24 cellular contexts compared by ENCODE assay signal in the genomic region with DNA sequence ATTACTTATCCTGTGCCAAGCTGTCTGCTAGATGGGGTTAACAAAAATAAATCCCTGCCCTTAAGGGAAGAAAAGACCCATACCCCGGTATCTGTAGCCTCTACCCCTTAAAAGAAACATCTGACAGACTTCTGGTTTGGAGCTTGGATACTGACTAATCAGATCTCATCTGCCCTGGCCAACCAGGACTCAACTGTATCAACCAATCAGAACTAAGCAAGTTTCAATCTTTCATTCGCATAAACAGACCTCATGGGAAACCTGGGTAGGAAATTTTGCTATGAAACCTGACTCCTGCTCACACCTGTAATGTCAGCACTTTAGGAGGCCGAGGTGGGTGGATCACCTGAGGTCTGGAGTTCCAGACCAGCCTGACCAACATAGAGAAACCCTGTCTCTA. TPM values are rescaled to one million over a fixed set of nuclear protein-coding genes. Genes with fewer than 3 reads are reported as not detected.
A peak's percentile ranks its signal among the peaks of the same experiment; 100 is the strongest.
DNase-seq lines count a peak whose midpoint lies in the region; TF ChIP-seq lines count a peak whose summit lies in the region.
"Had no signal": no experiment of that assay in that cellular context is flagged by ENCODE, and none has a peak within 500 bp of the region (broad histone marks: within the 10 kb centered on the region; RNA-seq: fewer than 3 reads in every experiment).

No MANE protein-coding gene starts in this region.

- no peak overlapping the region for H3K27ac Mint-ChIP-seq in endodermal cell
- H3K27ac Mint-ChIP-seq: CD4-positive, alpha-beta memory T cell; H9 had no signal

- TF ChIP-seq CTCF in left ventricle myocardium inferior (IDR thresholded peaks at IDR 0.05; ENCODE audit: borderline replicate concordance) (no peak), endodermal cell (conservative IDR thresholded peaks at IDR 0.05) (no peak)

- intact Hi-C loops in cardiac septum (cut with DNase I) = no loop called here
- intact Hi-C loops in left ventricle myocardium inferior (cut with micrococcal nuclease) = no loop called here

- peaks cover 6% of the 10 kb centered on the region for H3K4me1 ChIP-seq in left ventricle myocardium inferior
- no peaks in the 10 kb centered on the region for H3K4me1 ChIP-seq in endodermal cell (ENCODE audit: control insufficient read depth, insufficient read depth, low read length)
- H3K4me1 ChIP-seq: Caco-2, SJCRH30 had no signal

- peak; percentile 19 for DNase-seq in NCI-H1436 treated with DMSO at 0.1 percent for 48 hours (lab: John Stamatoyannopoulos, UW)
- no peak for DNase-seq in NCI-H1436 (lab: John Stamatoyannopoulos, UW)
- DNase-seq in cardiac septum (ENCODE audit: low spot score) = peak; percentile 35
- no peak for DNase-seq in left ventricle myocardium inferior
- DNase-seq in endodermal cell = peak; percentile 34
- no peak for DNase-seq in SHP77 treated with DMSO at 0.1 percent for 48 hours (lab: John Stamatoyannopoulos, UW)
- DNase-seq in activated CD4-positive, alpha-beta T cell treated with anti-CD3 and anti-CD28 coated beads, Interleukin-2, amount 50 U/mL, for 48 hours = no peak
- DNase-seq: 8988T; Caco-2; CD4-positive, alpha-beta memory T cell; DMS 273 treated with DMSO at 0.1 percent for 48 hours; GM23248; H9; KG1; NCI-H1105; NCI-H1694; NCI-H446; NCI-H774; NK-92 treated with Interleukin-12 subunit alpha and Interleukin-12 subunit beta, amount 100 ng/mL, for 24 hours; SJCRH30 had no signal

- WGBS in endodermal cell (ENCODE audit: insufficient coverage in 1 of 2, insufficient read length in 1 of 2), 2 experiments = 92% methylated on average over 2 to 3 of the region's 3 CpGs

- H3K9me3 ChIP-seq in left ventricle myocardium inferior (replicated peaks) (no peaks in the 10 kb centered on the region), endodermal cell (ENCODE audit: control insufficient read depth, low read length) (no peaks in the 10 kb centered on the region)
- H3K9me3 ChIP-seq: BLaER1 treated with 17β-estradiol and CSF1 and Interleukin-3, amounts not matched to agents 10 nM and 100 nM; Caco-2; SJCRH30 had no signal

- no peaks in the 10 kb centered on the region for H3K27me3 Mint-ChIP-seq in endodermal cell (ENCODE audit: insufficient read depth)

- no peaks in the 10 kb centered on the region for H3K36me3 ChIP-seq in left ventricle myocardium inferior
- H3K36me3 ChIP-seq in endodermal cell (ENCODE audit: control insufficient read depth, insufficient read depth, low read length) = no peaks in the 10 kb centered on the region
- H3K36me3 ChIP-seq: BLaER1 treated with 17β-estradiol and CSF1 and Interleukin-3, amounts not matched to agents 10 nM and 100 nM; SJCRH30 had no signal

- peaks cover 6% of the 10 kb centered on the region for H3K4me1 Mint-ChIP-seq in endodermal cell
- H3K4me1 Mint-ChIP-seq: CD4-positive, alpha-beta memory T cell had no signal

- H3K27ac ChIP-seq in left ventricle myocardium inferior (replicated peaks) = no peak overlapping the region
- no peak overlapping the region for H3K27ac ChIP-seq in endodermal cell (ENCODE audit: low read depth, low read length)
- H3K27ac ChIP-seq: BLaER1 treated with 17β-estradiol and CSF1 and Interleukin-3, amounts not matched to agents 10 nM and 100 nM; GM23248; HL-60; SJCRH30 had no signal

- no peaks in the 10 kb centered on the region for H3K9me3 Mint-ChIP-seq in endodermal cell
- H3K9me3 Mint-ChIP-seq: CD4-positive, alpha-beta memory T cell; H9 had no signal

- H3K36me3 Mint-ChIP-seq in endodermal cell (ENCODE audit: low read depth) = no peaks in the 10 kb centered on the region
- H3K36me3 Mint-ChIP-seq: CD4-positive, alpha-beta memory T cell had no signal

- no peak overlapping the region for H3K4me3 ChIP-seq in left ventricle myocardium inferior
- no peak overlapping the region for H3K4me3 ChIP-seq in endodermal cell (ENCODE audit: low read length)
- H3K4me3 ChIP-seq: BLaER1 treated with 17β-estradiol and CSF1 and Interleukin-3, amounts not matched to agents 10 nM and 100 nM; GM23248; SJCRH30 had no signal

- no peak overlapping the region for H3K4me3 Mint-ChIP-seq in endodermal cell
- H3K4me3 Mint-ChIP-seq: CD4-positive, alpha-beta memory T cell; H9 had no signal

- H3K27me3 ChIP-seq in left ventricle myocardium inferior (ENCODE audit: low read depth) (peaks cover 9% of the 10 kb centered on the region), endodermal cell (ENCODE audit: control insufficient read depth, insufficient read depth, low read length, poor library complexity, severe bottlenecking) (no peaks in the 10 kb centered on the region)
- H3K27me3 ChIP-seq: BLaER1 treated with 17β-estradiol and CSF1 and Interleukin-3, amounts not matched to agents 10 nM and 100 nM had no signal

- no peak overlapping the region for H3K9ac ChIP-seq in endodermal cell (ENCODE audit: extremely low read depth, low read length, poor library complexity, severe bottlenecking)
- H3K9ac ChIP-seq: BLaER1 treated with 17β-estradiol and CSF1 and Interleukin-3, amounts not matched to agents 10 nM and 100 nM; GM23248 had no signal

RNA-seq across cellular contexts. Expression of gene PRMT8, which starts 26.4 kb away (rescaled TPM):
- total RNA-seq in cardiac septum (not detected), left ventricle myocardium inferior (0.14 TPM), endodermal cell (under 1 TPM; 0.29 to 0.42 TPM)
- 5.3 TPM for polyA plus RNA-seq in endodermal cell (2013, experiment 1 of 2)
- 4.7 TPM for polyA plus RNA-seq in endodermal cell (2013, experiment 2 of 2)
- total RNA-seq: Caco-2; CD4-positive, alpha-beta memory T cell; G401; GM23248; SJCRH30; T-helper 1 cell treated with Interleukin-12 subunit alpha and Interleukin-12 subunit beta and Interleukin-4 antibody, amounts not matched to agents 30 ng/mL and 1 ng/mL, for 36 hours had no signal
- polyA plus RNA-seq: CD4-positive, alpha-beta memory T cell; GM23248 had no signal

Comparison
In these comparisons a context has a peak if more than half of its experiments do, and no peak if none do; other contexts are left out.
1. DNase-seq: peak in NCI-H1436 treated with DMSO at 0.1 percent for 48 hours (single experiment), cardiac septum (single experiment) and endodermal cell (single experiment); none in NCI-H1436 (single experiment), left ventricle myocardium inferior (single experiment), SHP77 treated with DMSO at 0.1 percent for 48 hours (single experiment) and activated CD4-positive, alpha-beta T cell treated with anti-CD3 and anti-CD28 coated beads, Interleukin-2, amount 50 U/mL, for 48 hours (0 of 2).